ENCODE assay signal across 11 cellular contexts in genomic region chr2:26251893-26252292, GRCh38. TPM values are rescaled to one million over a fixed set of nuclear protein-coding genes. Genes with fewer than 3 reads are reported as not detected.
DNase-seq lines count a peak whose midpoint lies in the region; ATAC-seq and TF ChIP-seq lines count a peak whose summit lies in the region.
"Had no signal": no experiment of that assay in that cellular context is flagged by ENCODE, and none has a peak within 500 bp of the region (broad histone marks: within the 10 kb centered on the region; RNA-seq: fewer than 3 reads in every experiment).

No MANE protein-coding gene starts in this region.

- TF ChIP-seq CTCF in upper lobe of right lung (IDR thresholded peaks at IDR 0.05), result no peak

- H3K27ac ChIP-seq in right cardiac atrium (ENCODE audit: low read length), result peak overlapping the region; percentile 48
- no peak overlapping the region for H3K27ac ChIP-seq in upper lobe of right lung

- intact Hi-C loops in right cardiac atrium (cut with DNase I) (no loop called here), upper lobe of right lung (cut with DNase I) (no loop called here)

- H3K4me1 ChIP-seq in right cardiac atrium (ENCODE audit: control insufficient read depth, insufficient read depth, low read length) (peaks cover 2% of the 10 kb centered on the region), upper lobe of right lung (peaks cover 12% of the 10 kb centered on the region)

- H3K4me3 ChIP-seq in right cardiac atrium (ENCODE audit: low read length) (no peak overlapping the region), upper lobe of right lung (no peak overlapping the region)

- 42% methylated on average over 3 of the region's 3 CpGs for WGBS in right cardiac atrium

- H3K9me3 ChIP-seq in right cardiac atrium (ENCODE audit: control insufficient read depth, low read length), result no peaks in the 10 kb centered on the region
- no peaks in the 10 kb centered on the region for H3K9me3 ChIP-seq in upper lobe of right lung

- H3K27me3 ChIP-seq in right cardiac atrium (ENCODE audit: control insufficient read depth, insufficient read depth) (no peaks in the 10 kb centered on the region), upper lobe of right lung (no peaks in the 10 kb centered on the region)

- ATAC-seq in right cardiac atrium (peak; percentile 89 to 90), upper lobe of right lung (peak; percentile 32)

- DNase-seq in NCI-H748 (lab: John Stamatoyannopoulos, UW; ENCODE audit: unreplicated experiment) (peak; percentile 7), NCI-H748 treated with DMSO at 0.1 percent for 48 hours (lab: John Stamatoyannopoulos, UW) (no peak), astrocyte of the hippocampus (ENCODE audit: low read depth, low spot score) (peak; percentile 18), right cardiac atrium (peak; percentile 54 to 80 (median 78)), upper lobe of right lung (no peak), GM19238 (ENCODE audit: insufficient read length, low spot score) (no peak), NCI-H510A treated with DMSO at 0.1 percent for 48 hours (lab: John Stamatoyannopoulos, UW) (no peak)
- DNase-seq in activated CD4-positive, alpha-beta T cell treated with anti-CD3 and anti-CD28 coated beads, Interleukin-2, amount 50 U/mL, for 48 hours, result no peak
- DNase-seq: effector CD8-positive, alpha-beta T cell; SHP77; stimulated activated CD4-positive, alpha-beta T cell treated with anti-CD3 and anti-CD28 coated beads, Interleukin-1b, Interleukin-23, amount 100 ng/mL, for 48 hours had no signal

- no peaks in the 10 kb centered on the region for H3K36me3 ChIP-seq in upper lobe of right lung

RNA-seq across cellular contexts. Expression of gene HADHB, which starts 7.2 kb away (rescaled TPM):
- total RNA-seq in right cardiac atrium, result 100 to 1,000 TPM; 750 to 992 (median 857) TPM
- 918 TPM for polyA plus RNA-seq in right cardiac atrium
- total RNA-seq in upper lobe of right lung, result 105 TPM

RNA-seq across cellular contexts. Expression of gene HADHA, which starts 7.5 kb away (rescaled TPM):
- total RNA-seq in right cardiac atrium (100 to 1,000 TPM; 329 to 410 (median 375) TPM), upper lobe of right lung (118 TPM)
- polyA plus RNA-seq in right cardiac atrium, result 307 TPM

Comparison
In these comparisons a context has a peak if more than half of its experiments do, and no peak if none do; other contexts are left out.
1. DNase-seq: peak in NCI-H748 (single experiment), astrocyte of the hippocampus (single experiment) and right cardiac atrium (3 of 3); none in NCI-H748 treated with DMSO at 0.1 percent for 48 hours (single experiment), upper lobe of right lung (single experiment), GM19238 (single experiment), activated CD4-positive, alpha-beta T cell treated with anti-CD3 and anti-CD28 coated beads, Interleukin-2, amount 50 U/mL, for 48 hours (0 of 2) and NCI-H510A treated with DMSO at 0.1 percent for 48 hours (single experiment).